31 cellular contexts compared by ENCODE assay signal in the genomic region with DNA sequence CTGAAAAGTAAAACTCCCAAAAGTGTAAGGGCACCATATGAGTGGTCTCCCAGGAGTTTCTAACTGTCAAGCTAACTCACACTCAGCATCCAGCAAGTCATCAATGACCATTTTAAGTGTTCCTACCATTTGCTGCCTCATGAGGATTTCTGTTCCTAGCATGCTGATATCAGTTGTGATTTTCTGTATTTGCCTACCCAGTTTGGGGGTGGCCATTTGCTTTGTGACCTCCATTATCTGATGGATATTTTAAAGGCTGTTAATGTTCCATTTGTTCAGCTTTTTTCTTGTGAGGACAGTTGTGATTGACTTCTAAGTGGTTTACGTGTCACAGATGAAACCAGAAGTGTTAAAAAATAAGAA. TPM values are rescaled to one million over a fixed set of nuclear protein-coding genes. Genes with fewer than 3 reads are reported as not detected.
A peak's percentile ranks its signal among the peaks of the same experiment; 100 is the strongest.
DNase-seq lines count a peak whose midpoint lies in the region; ATAC-seq and TF ChIP-seq lines count a peak whose summit lies in the region.
"Had no signal": no experiment of that assay in that cellular context is flagged by ENCODE, and none has a peak within 500 bp of the region (broad histone marks: within the 10 kb centered on the region; RNA-seq: fewer than 3 reads in every experiment).

No MANE protein-coding gene starts in this region.

- H2BK5ac ChIP-seq in H9 (ENCODE audit: insufficient read length, low read length) = no peak overlapping the region
- H2BK5ac ChIP-seq in mesendoderm (ENCODE audit: low read length) = peak overlapping the region; percentile 70

- no peaks in the 10 kb centered on the region for H4K20me1 ChIP-seq in H9 (ENCODE audit: control insufficient read depth, insufficient read depth, insufficient read length)
- H4K20me1 ChIP-seq: BLaER1 treated with 17β-estradiol and CSF1 and Interleukin-3, amounts not matched to agents 10 nM and 100 nM had no signal

- H3K56ac ChIP-seq in H9 (ENCODE audit: insufficient read length, low read depth, low read length) (no peak overlapping the region), mesendoderm (ENCODE audit: low read length) (no peak overlapping the region)

- H3K36me3 Mint-ChIP-seq in H9 (ENCODE audit: insufficient read depth in 1 of 3, low read depth in 3 of 3) (peaks cover 3 to 5% (median 4%) of the 10 kb centered on the region in 3 experiments; a peak in 4 of 7 replicates), WTC11 (peaks cover 22% of the 10 kb centered on the region), glutamatergic neuron (ENCODE audit: unreplicated experiment) (no peaks in the 10 kb centered on the region)

- CTCF ChIA-PET in WTC11 (lab: Charles Lee) = no interaction called here

- H2BK15ac ChIP-seq in H9 (ENCODE audit: low read depth, low read length) (no peak overlapping the region), mesendoderm (replicated peaks; ENCODE audit: low read depth) (no peak overlapping the region)

- H4K8ac ChIP-seq in H9 (replicated peaks; ENCODE audit: insufficient read length, low read depth, low read length) = no peak overlapping the region
- no peak overlapping the region for H4K8ac ChIP-seq in mesendoderm (ENCODE audit: low read depth, low read length)

- ATAC-seq in WTC11 = no peak
- ATAC-seq in HG03460 (IDR thresholded peaks at IDR 0.05; ENCODE audit: unreplicated experiment) = no peak
- ATAC-seq in HG03280 (IDR thresholded peaks at IDR 0.05; ENCODE audit: unreplicated experiment) = no peak
- ATAC-seq: Right ventricle myocardium inferior, T-cell had no signal

- no peak overlapping the region for H4K91ac ChIP-seq in H9 (ENCODE audit: insufficient read length, low read depth, low read length)

- no CpG with 5 or more reads among the region's 1 CpG for WGBS in H9 (ENCODE audit: extremely low coverage, insufficient read length, low lambda C conversion rate)
- no CpG with 5 or more reads among the region's 1 CpG for WGBS in mesendoderm (ENCODE audit: extremely low coverage, insufficient coverage, low lambda C conversion rate)

- peaks cover 58 to 61% of the 10 kb centered on the region in 2 experiments for H3K4me1 Mint-ChIP-seq in H9
- peaks cover 74% of the 10 kb centered on the region for H3K4me1 Mint-ChIP-seq in WTC11
- peaks cover 35% of the 10 kb centered on the region for H3K4me1 Mint-ChIP-seq in glutamatergic neuron (ENCODE audit: low read depth, unreplicated experiment)

- H3K27me3 Mint-ChIP-seq in H9 (ENCODE audit: low read depth) (peaks cover 1% of the 10 kb centered on the region; the same call in 1 of the 2 replicates), WTC11 (ENCODE audit: low read depth) (peaks cover 33% of the 10 kb centered on the region), glutamatergic neuron (ENCODE audit: unreplicated experiment) (peaks cover 11% of the 10 kb centered on the region)
- H3K27me3 Mint-ChIP-seq: CD4-positive, alpha-beta T cell; T-cell had no signal

- H3K4me1 ChIP-seq in H9 (ENCODE audit: insufficient read depth, low read length) (no peaks in the 10 kb centered on the region; the same call in 1 of the 2 replicates), mesendoderm (ENCODE audit: control insufficient read depth, low read depth, low read length) (peaks cover 5% of the 10 kb centered on the region)
- H3K4me1 ChIP-seq: BLaER1 treated with 17β-estradiol and CSF1 and Interleukin-3, amounts not matched to agents 10 nM and 100 nM had no signal

- no peaks in the 10 kb centered on the region for H3K9me3 ChIP-seq in H9 (ENCODE audit: control insufficient read depth, low read depth, low read length)
- H3K9me3 ChIP-seq: HAP-1, MG63, SJSA1 had no signal

- H3K23ac ChIP-seq in H9 (ENCODE audit: insufficient read length, low read depth, low read length) (no peak overlapping the region), mesendoderm (ENCODE audit: low read length) (no peak overlapping the region)

- no peak overlapping the region for H3T11ph ChIP-seq in H9 (ENCODE audit: low read length)

- no peaks in the 10 kb centered on the region for H3K36me3 ChIP-seq in mesendoderm (ENCODE audit: control insufficient read depth, insufficient read depth, low read length)
- H3K36me3 ChIP-seq: BLaER1 treated with 17β-estradiol and CSF1 and Interleukin-3, amounts not matched to agents 10 nM and 100 nM; HAP-1 had no signal

- no peaks in the 10 kb centered on the region for H3K27me3 ChIP-seq in H9 (ENCODE audit: insufficient read depth, low read length)
- H3K27me3 ChIP-seq in mesendoderm (ENCODE audit: insufficient read depth, low read length, poor library complexity) = no peaks in the 10 kb centered on the region
- H3K27me3 ChIP-seq: BLaER1 treated with 17β-estradiol and CSF1 and Interleukin-3, amounts not matched to agents 10 nM and 100 nM; MG63; SJSA1 had no signal

- DNase-seq in H9 = no peak
- DNase-seq in WTC11 (ENCODE audit: low spot score) = no peak
- DNase-seq in glutamatergic neuron = no peak
- DNase-seq in mesendoderm = peak; percentile 92
- DNase-seq in anterior cingulate cortex (lab: John Stamatoyannopoulos, UW) = no peak
- DNase-seq in NCI-H2081 (lab: John Stamatoyannopoulos, UW) = no peak
- DNase-seq: CD4-positive, alpha-beta T cell; HFFc6; KBM-7; MG63; NCI-H1105 treated with DMSO at 0.1 percent for 48 hours; NCI-H146; NCI-H1930; NCI-H446; NCI-H524 treated with DMSO at 0.1 percent for 48 hours; NCI-H774; NK-92 treated with Interleukin-12 subunit alpha and Interleukin-12 subunit beta, amount 100 ng/mL, for 24 hours; PC-9; T-cell had no signal

- peak overlapping the region; percentile 66 to 98 (median 79) for H3K27ac Mint-ChIP-seq in H9
- peak overlapping the region; percentile 98 for H3K27ac Mint-ChIP-seq in WTC11
- peak overlapping the region; percentile 86 for H3K27ac Mint-ChIP-seq in glutamatergic neuron (ENCODE audit: unreplicated experiment)
- H3K27ac Mint-ChIP-seq: CD4-positive, alpha-beta T cell; T-cell had no signal

- H3K27ac ChIP-seq in H9 (ENCODE audit: insufficient read length, low read depth, low read length) (peak overlapping the region; percentile 53), mesendoderm (ENCODE audit: low read depth, low read length) (peak overlapping the region; percentile 86)
- H3K27ac ChIP-seq: BLaER1 treated with 17β-estradiol and CSF1 and Interleukin-3, amounts not matched to agents 10 nM and 100 nM; HL-60; PC-9; SJSA1 had no signal

- H3K4me3 Mint-ChIP-seq in H9 (peak overlapping the region in 1 of 2 experiments; percentile 30; a peak in 1 of 5 replicates), WTC11 (peak overlapping the region; percentile 77), glutamatergic neuron (ENCODE audit: unreplicated experiment) (peak overlapping the region; percentile 74)

- no peak overlapping the region for H2BK20ac ChIP-seq in H9 (ENCODE audit: low read depth, low read length, poor library complexity, severe bottlenecking)

- H3K14ac ChIP-seq in H9 (ENCODE audit: insufficient read depth, low read length) = peak overlapping the region; percentile 67; the same call in 1 of the 2 replicates

- H3K4ac ChIP-seq in H9 (ENCODE audit: low read depth, low read length) (no peak overlapping the region), mesendoderm (ENCODE audit: low read depth, low read length) (no peak overlapping the region)

- H2AFZ ChIP-seq in H9 (ENCODE audit: low read length) = no peak overlapping the region
- H2AFZ ChIP-seq: PC-9 had no signal

- H4K5ac ChIP-seq in H9 (ENCODE audit: insufficient read length, low read depth, low read length) (no peak overlapping the region), mesendoderm (ENCODE audit: low read length) (no peak overlapping the region)

- H3K9me3 Mint-ChIP-seq in H9 (peaks cover 5% of the 10 kb centered on the region in 2 experiments), WTC11 (peaks cover 6% of the 10 kb centered on the region), glutamatergic neuron (ENCODE audit: unreplicated experiment) (peaks cover 8% of the 10 kb centered on the region)
- H3K9me3 Mint-ChIP-seq: CD4-positive, alpha-beta T cell; T-cell had no signal

- H2AK5ac ChIP-seq in H9 (ENCODE audit: insufficient read length, low read length) = no peak overlapping the region
- H2AK5ac ChIP-seq in mesendoderm (ENCODE audit: low read length) = no peak overlapping the region

- no peak overlapping the region for H2BK12ac ChIP-seq in H9 (ENCODE audit: insufficient read length, low read depth, low read length)

- no peaks in the 10 kb centered on the region for H3K23me2 ChIP-seq in H9 (ENCODE audit: insufficient read length, low read depth, low read length, poor library complexity, severe bottlenecking)

- H3K9ac ChIP-seq in H9 (ENCODE audit: extremely low read depth, insufficient read length, low read length) = no peak overlapping the region
- H3K9ac ChIP-seq in mesendoderm (ENCODE audit: low read length) = no peak overlapping the region
- H3K9ac ChIP-seq: BLaER1 treated with 17β-estradiol and CSF1 and Interleukin-3, amounts not matched to agents 10 nM and 100 nM had no signal

- H3K79me1 ChIP-seq in H9 (ENCODE audit: insufficient read depth, low read depth, low read length, poor library complexity, severe bottlenecking) (no peaks in the 10 kb centered on the region), mesendoderm (ENCODE audit: low read length) (no peaks in the 10 kb centered on the region)

- H3K79me2 ChIP-seq in H9 (ENCODE audit: insufficient read depth, low read length) = no peaks in the 10 kb centered on the region
- H3K79me2 ChIP-seq in mesendoderm (ENCODE audit: control insufficient read depth, insufficient read depth, low read length) = peaks cover 2% of the 10 kb centered on the region

- POLR2A ChIA-PET in WTC11 (lab: Charles Lee) = no interaction called here

- H3K18ac ChIP-seq in H9 (ENCODE audit: insufficient read length, low read depth, low read length) (peak overlapping the region; percentile 74), mesendoderm (ENCODE audit: low read length) (peak overlapping the region; percentile 84)

- H3K4me2 ChIP-seq in H9 (ENCODE audit: insufficient read depth, insufficient read length, low read length) (peak overlapping the region; percentile 40), mesendoderm (ENCODE audit: low read length) (no peak overlapping the region)
- H3K4me2 ChIP-seq: BLaER1 treated with 17β-estradiol and CSF1 and Interleukin-3, amounts not matched to agents 10 nM and 100 nM; PC-9 had no signal

- H3K4me3 ChIP-seq in mesendoderm (ENCODE audit: low read length) = no peak overlapping the region
- H3K4me3 ChIP-seq: BLaER1 treated with 17β-estradiol and CSF1 and Interleukin-3, amounts not matched to agents 10 nM and 100 nM; HAP-1; MG63; PC-9; SJSA1 had no signal

- H2BK120ac ChIP-seq in H9 (ENCODE audit: low read depth, low read length, poor library complexity, severe bottlenecking) (no peak overlapping the region), mesendoderm (ENCODE audit: low read depth, low read length) (no peak overlapping the region)

- TF ChIP-seq CTCF in H9 (conservative IDR thresholded peaks at IDR 0.05) = no peak
- no peak for TF ChIP-seq CTCF in WTC11 (IDR thresholded peaks at IDR 0.05)
- TF ChIP-seq CTCF in glutamatergic neuron (IDR thresholded peaks at IDR 0.05; ENCODE audit: partially characterized antibody, unreplicated experiment) = no peak

RNA-seq across cellular contexts. Expression of a gene that starts 2.9 kb away (rescaled TPM):
- not detected in 2 replicates for total RNA-seq in H9 (2021)
- total RNA-seq in WTC11 (2021) = 3.7 to 5.3 TPM (median 4.7 TPM) in 3 replicates
- total RNA-seq in glutamatergic neuron (ENCODE audit: unreplicated experiment) = 15.9 TPM
- polyA plus RNA-seq in mesendoderm (2013, experiment 1 of 2) = 5.2 TPM
- polyA plus RNA-seq in mesendoderm (2013, experiment 2 of 2) = 3.7 TPM
- total RNA-seq: A172 had no signal

RNA-seq across cellular contexts. Expression of a gene that starts 30.8 kb away (rescaled TPM):
- 17.2 and 19.4 TPM in 2 replicates for total RNA-seq in H9 (2021)
- total RNA-seq in WTC11 (2021) = 3.5 to 4.4 TPM (median 3.8 TPM) in 3 replicates
- 2.4 TPM for total RNA-seq in glutamatergic neuron (ENCODE audit: unreplicated experiment)
- polyA plus RNA-seq in mesendoderm (2013, experiment 1 of 2) = 1.7 TPM
- polyA plus RNA-seq in mesendoderm (2013, experiment 2 of 2) = 1.6 TPM
- total RNA-seq: A172, Right ventricle myocardium inferior had no signal

RNA-seq across cellular contexts. Expression of a gene that starts 33.9 kb away (rescaled TPM):
- total RNA-seq in H9 (2021) = not detected in 2 replicates
- not detected in 3 replicates for total RNA-seq in WTC11 (2021)
- total RNA-seq in glutamatergic neuron (ENCODE audit: unreplicated experiment) = not detected
- polyA plus RNA-seq in mesendoderm (2013, experiment 1 of 2) = not detected
- not detected for polyA plus RNA-seq in mesendoderm (2013, experiment 2 of 2)
- total RNA-seq: A172; CD4-positive, alpha-beta T cell; G401; HFFc6; LHCN-M2; PC-9; Right ventricle myocardium inferior; RPMI7951; SJSA1; T-cell had no signal
- polyA plus RNA-seq: AG04450 had no signal
